In the genomic region with DNA sequence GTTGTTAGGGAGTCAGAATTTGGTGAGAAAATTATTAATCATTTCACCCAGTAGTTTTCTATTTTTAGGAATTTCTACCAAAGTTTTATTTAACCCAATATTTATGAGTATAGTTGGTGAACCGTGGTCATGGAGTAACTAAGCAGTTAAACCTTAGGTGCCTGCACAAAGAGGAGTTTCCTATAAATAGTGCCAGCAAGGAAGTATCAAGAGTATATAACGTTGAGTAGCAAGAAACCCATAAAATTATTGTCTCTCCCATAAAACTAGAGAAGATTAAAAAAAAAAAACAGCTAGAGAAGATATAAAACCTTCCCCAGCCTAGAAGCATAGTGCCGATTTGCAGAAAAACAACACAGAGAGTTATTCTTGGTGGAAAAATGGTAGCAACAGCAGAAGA, we compare ENCODE assay signal across 6 cellular contexts.
"Had no signal": no experiment of that assay in that cellular context is flagged by ENCODE, and none has a peak within 500 bp of the region (broad histone marks: within the 10 kb centered on the region; RNA-seq: fewer than 3 reads in every experiment).

No MANE protein-coding gene starts in this region.

- FAIRE-seq: HTR-8/SVneo had no signal

- H3K27me3 Mint-ChIP-seq: IgD-negative memory B cell had no signal

- H3K36me3 Mint-ChIP-seq: IgD-negative memory B cell had no signal

- H3K4me3 ChIP-seq: GM23248 had no signal

- DNase-seq: GM23248, GOT3, H7, HCEC 1CT had no signal

- H3K4me1 Mint-ChIP-seq: IgD-negative memory B cell had no signal

- H3K4me3 Mint-ChIP-seq: IgD-negative memory B cell had no signal

- H3K27ac Mint-ChIP-seq: IgD-negative memory B cell had no signal
